ENCODE assay signal across 18 cellular contexts in the genomic region with DNA sequence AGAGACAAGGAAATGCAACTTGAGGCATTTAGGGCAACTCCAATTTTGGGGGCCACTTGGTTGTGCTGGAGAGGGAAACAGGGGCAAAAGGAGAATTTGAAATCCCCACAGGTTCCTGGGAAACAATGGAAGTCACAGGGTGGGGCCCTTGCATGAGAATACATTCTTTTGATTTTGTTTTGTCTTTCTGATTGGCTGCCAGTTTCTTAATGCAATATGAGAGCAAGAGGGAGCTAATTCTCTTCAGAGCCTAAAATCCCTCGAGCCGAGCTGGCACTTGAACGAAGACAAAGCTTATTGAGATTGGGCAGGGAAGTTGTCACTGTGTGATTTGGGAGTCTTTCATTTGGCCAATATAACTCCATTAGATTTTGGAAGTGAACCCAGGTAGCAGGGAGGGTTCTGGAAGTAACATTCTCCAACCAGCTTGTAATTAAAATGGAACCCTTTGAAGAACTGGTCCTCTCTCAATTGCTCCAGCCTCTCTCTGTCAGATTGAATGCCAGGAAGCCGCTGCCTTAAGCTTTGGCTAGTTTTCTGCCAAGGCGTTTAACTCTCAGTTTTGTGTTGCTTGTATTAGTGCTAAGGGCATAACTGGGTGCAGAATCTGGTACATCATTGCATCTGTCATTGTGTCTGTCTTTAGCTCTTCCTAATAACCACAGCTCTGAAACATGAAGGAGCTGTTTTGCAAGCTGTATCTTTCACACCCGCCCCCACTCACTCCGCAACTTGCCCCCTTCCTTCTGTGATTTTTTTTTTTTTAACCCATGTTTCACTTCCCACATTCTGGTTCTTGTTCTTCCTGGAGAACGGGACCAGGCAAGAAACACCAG.
A peak's percentile ranks its signal among the peaks of the same experiment; 100 is the strongest.
DNase-seq lines count a peak whose midpoint lies in the region; ATAC-seq and TF ChIP-seq lines count a peak whose summit lies in the region.
"Had no signal": no experiment of that assay in that cellular context is flagged by ENCODE, and none has a peak within 500 bp of the region (broad histone marks: within the 10 kb centered on the region; RNA-seq: fewer than 3 reads in every experiment).

No MANE protein-coding gene starts in this region.

- H2AFZ ChIP-seq in OCI-LY3 (ENCODE audit: low read depth, low read length) = no peak overlapping the region

- peaks cover 10% of the 10 kb centered on the region for H3K4me1 ChIP-seq in OCI-LY3 (ENCODE audit: low read length)
- H3K4me1 ChIP-seq: A549, HAP-1 had no signal

- no peak overlapping the region for H3K9ac ChIP-seq in OCI-LY3 (ENCODE audit: low read length)

- DNase-seq in NCI-H82 (lab: John Stamatoyannopoulos, UW) (peak; percentile 0), NCI-H82 treated with DMSO at 0.1 percent for 48 hours (lab: John Stamatoyannopoulos, UW; ENCODE audit: unreplicated experiment) (no peak), left cardiac atrium (peak; percentile 29), sciatic nerve (ENCODE audit: low spot score) (no peak), NCI-H1694 (lab: John Stamatoyannopoulos, UW) (no peak)
- DNase-seq: activated CD4-positive, alpha-beta T cell treated with anti-CD3 and anti-CD28 coated beads for 48 hours; activated naive CD8-positive, alpha-beta T cell treated with anti-CD3 and anti-CD28 coated beads, Interleukin-2, amount 50 U/mL, for 24 hours; COR-L47; erythroblast; mesendoderm; Peyer's patch; T-helper 17 cell had no signal

- ATAC-seq in left cardiac atrium = peak; percentile 40 to 64
- ATAC-seq in sciatic nerve = peak; percentile 57
- ATAC-seq in HG03354 (IDR thresholded peaks at IDR 0.05; ENCODE audit: poor library complexity, severe bottlenecking, unreplicated experiment) = no peak
- ATAC-seq in GM19455 (IDR thresholded peaks at IDR 0.05; ENCODE audit: unreplicated experiment) = no peak
- ATAC-seq: A549; activated naive CD8-positive, alpha-beta T cell treated with anti-CD3 and anti-CD28 coated beads, Interleukin-2, amount 50 U/mL, for 24 hours; T-helper 17 cell had no signal

- H3K4me2 ChIP-seq in OCI-LY3 (ENCODE audit: low read length) = peak overlapping the region; percentile 26; the same call in 1 of the 2 replicates
- H3K4me2 ChIP-seq: A549 had no signal

- no peak overlapping the region for H3K27ac ChIP-seq in OCI-LY3 (ENCODE audit: low read length)
- H3K27ac ChIP-seq: A549, Peyer's patch, suprapubic skin had no signal

- no peak for TF ChIP-seq CTCF in OCI-LY3 (IDR thresholded peaks at IDR 0.05; ENCODE audit: low read depth, low read length)

- no peak overlapping the region for H3K4me3 ChIP-seq in OCI-LY3 (ENCODE audit: low read length)
- H3K4me3 ChIP-seq: A549, HAP-1, Peyer's patch, suprapubic skin had no signal

- no peaks in the 10 kb centered on the region for H3K36me3 ChIP-seq in OCI-LY3 (replicated peaks; ENCODE audit: low read depth, low read length)
- H3K36me3 ChIP-seq: HAP-1, Peyer's patch, suprapubic skin had no signal

- H3K79me2 ChIP-seq in OCI-LY3 (ENCODE audit: low read length) = no peaks in the 10 kb centered on the region

- H3K9me3 ChIP-seq in OCI-LY3 (ENCODE audit: insufficient read depth, low read length) = no peaks in the 10 kb centered on the region
- H3K9me3 ChIP-seq: A549, HAP-1, Peyer's patch, suprapubic skin had no signal

- peaks cover 77% of the 10 kb centered on the region for H3K27me3 ChIP-seq in OCI-LY3 (ENCODE audit: low read depth, low read length)
- H3K27me3 ChIP-seq: Peyer's patch, suprapubic skin had no signal

- intact Hi-C loops in left cardiac atrium (cut with DNase I) = no loop called here
- intact Hi-C loops in sciatic nerve (cut with DNase I) = no loop called here

- no peaks in the 10 kb centered on the region; the same call in 1 of the 2 replicates for H4K20me1 ChIP-seq in OCI-LY3 (ENCODE audit: insufficient read depth, low read length)

Comparison
In these comparisons a context has a peak if more than half of its experiments do, and no peak if none do; other contexts are left out.
1. DNase-seq: peak in NCI-H82 (single experiment) and left cardiac atrium (single experiment); none in NCI-H82 treated with DMSO at 0.1 percent for 48 hours (single experiment), sciatic nerve (single experiment) and NCI-H1694 (single experiment).
2. ATAC-seq: peak in left cardiac atrium (2 of 2) and sciatic nerve (single experiment); none in HG03354 (single experiment) and GM19455 (single experiment).